11 cellular contexts compared by ENCODE assay signal in the genomic region with DNA sequence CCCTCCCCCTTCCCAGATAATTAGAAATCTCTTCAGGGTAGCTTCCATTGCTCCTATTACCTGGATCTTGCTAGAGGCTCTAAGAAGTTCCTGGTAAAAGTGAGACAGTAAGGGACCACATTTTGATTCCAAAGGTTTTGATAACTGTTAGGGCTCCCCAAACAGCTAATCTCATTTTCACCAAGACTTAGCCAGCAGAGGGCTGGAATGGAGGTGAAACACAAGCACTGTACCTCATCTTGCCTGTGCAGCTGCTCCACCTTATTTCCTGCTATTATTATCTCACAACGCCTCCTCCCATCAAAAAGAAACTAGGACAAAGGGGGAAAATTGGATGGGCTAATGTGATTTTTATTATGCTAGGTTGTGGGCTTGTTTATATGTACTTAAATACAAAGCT. TPM values are rescaled to one million over a fixed set of nuclear protein-coding genes. Genes with fewer than 3 reads are reported as not detected.
A peak's percentile ranks its signal among the peaks of the same experiment; 100 is the strongest.
DNase-seq lines count a peak whose midpoint lies in the region; ATAC-seq, FAIRE-seq and TF ChIP-seq lines count a peak whose summit lies in the region.
"Had no signal": no experiment of that assay in that cellular context is flagged by ENCODE, and none has a peak within 500 bp of the region (broad histone marks: within the 10 kb centered on the region; RNA-seq: fewer than 3 reads in every experiment).

No MANE protein-coding gene starts in this region.

- H3K36me3 Mint-ChIP-seq in activated CD8-positive, alpha-beta T cell treated with anti-CD3 and anti-CD28 coated beads for 36 hours (ENCODE audit: low read depth) = peaks cover 24% of the 10 kb centered on the region

- H3K9me3 ChIP-seq in lower lobe of right lung = no peaks in the 10 kb centered on the region

- H3K4me1 Mint-ChIP-seq in activated CD8-positive, alpha-beta T cell treated with anti-CD3 and anti-CD28 coated beads for 36 hours (ENCODE audit: low read depth) = peaks cover 78% of the 10 kb centered on the region

- CTCF ChIA-PET in BJ (lab: Yijun Ruan, JAX) = interaction anchor here (0.9 to 1.6 kb wide), 3 partner anchors 16 to 22 kb away, joined by 3 to 4 read pairs (median 4); no protein-coding TSS in a partner anchor
- CTCF ChIA-PET in activated CD8-positive, alpha-beta T cell treated with anti-CD3 and anti-CD28 coated beads for 36 hours (lab: Charles Lee) = interaction anchor here (1.0 to 1.8 kb wide), 6 partner anchors 10 to 51 kb away, joined by 3 to 7 read pairs (median 4); no protein-coding TSS in a partner anchor

- no peak overlapping the region for H3K4me3 ChIP-seq in BJ (ENCODE audit: low read depth, low read length)
- H3K4me3 ChIP-seq in H7 (ENCODE audit: insufficient read depth, low read depth, low read length) = no peak overlapping the region
- H3K4me3 ChIP-seq in lower lobe of right lung = no peak overlapping the region

- DNase-seq in BJ (ENCODE audit: low read depth) (no peak), H7 (peak; percentile 23), lower lobe of right lung (no peak), D721Med (ENCODE audit: insufficient read length, low spot score) (no peak), SKM-1 (lab: John Stamatoyannopoulos, UW; ENCODE audit: unreplicated experiment) (no peak)
- DNase-seq in activated CD8-positive, alpha-beta T cell treated with anti-CD3 and anti-CD28 coated beads for 36 hours = no peak
- DNase-seq: activated CD4-positive, alpha-beta T cell treated with anti-CD3 and anti-CD28 coated beads, Interleukin-2, amount 10 ng/mL, durations not matched to agents 24 days and 14 days; NCI-H1092; substantia nigra had no signal

- intact Hi-C loops in activated CD8-positive, alpha-beta T cell treated with anti-CD3 and anti-CD28 coated beads for 36 hours (cut with micrococcal nuclease) = no loop called here
- intact Hi-C loops in lower lobe of right lung (cut with DNase I) = no loop called here

- H3K27me3 Mint-ChIP-seq in activated CD8-positive, alpha-beta T cell treated with anti-CD3 and anti-CD28 coated beads for 36 hours = no peaks in the 10 kb centered on the region
- H3K27me3 Mint-ChIP-seq: activated CD4-positive, alpha-beta T cell treated with anti-CD3 and anti-CD28 coated beads, Interleukin-2, amount 10 ng/mL, durations not matched to agents 24 days and 14 days had no signal

- H3K36me3 ChIP-seq in BJ (ENCODE audit: control insufficient read depth, insufficient read depth, low read length) (no peaks in the 10 kb centered on the region), H7 (replicated peaks; ENCODE audit: control insufficient read depth, insufficient read depth, low read length) (no peaks in the 10 kb centered on the region), lower lobe of right lung (no peaks in the 10 kb centered on the region)

- no peak for ATAC-seq in activated CD8-positive, alpha-beta T cell treated with anti-CD3 and anti-CD28 coated beads for 36 hours
- ATAC-seq in lower lobe of right lung = no peak
- ATAC-seq in HG02981 (IDR thresholded peaks at IDR 0.05; ENCODE audit: unreplicated experiment) = no peak
- ATAC-seq in HG02623 (IDR thresholded peaks at IDR 0.05; ENCODE audit: unreplicated experiment) = no peak

- peak overlapping the region; percentile 8 for H3K27ac ChIP-seq in lower lobe of right lung

- no peak for FAIRE-seq in D721Med (lab: Jason Lieb, UNC)

- no peaks in the 10 kb centered on the region for H3K27me3 ChIP-seq in BJ (ENCODE audit: control insufficient read depth, insufficient read depth, low read length)
- no peaks in the 10 kb centered on the region for H3K27me3 ChIP-seq in H7 (ENCODE audit: control insufficient read depth, insufficient read depth, low read length)
- H3K27me3 ChIP-seq in lower lobe of right lung (ENCODE audit: low read depth) = no peaks in the 10 kb centered on the region

- H3K27ac Mint-ChIP-seq in activated CD8-positive, alpha-beta T cell treated with anti-CD3 and anti-CD28 coated beads for 36 hours = peak overlapping the region; percentile 25
- H3K27ac Mint-ChIP-seq: activated CD4-positive, alpha-beta T cell treated with anti-CD3 and anti-CD28 coated beads, Interleukin-2, amount 10 ng/mL, durations not matched to agents 24 days and 14 days had no signal

- 0 out of 2 replicates have a peak, but pooled peaks have one; percentile 6 for TF ChIP-seq CTCF in BJ (IDR thresholded peaks at IDR 0.05; ENCODE audit: insufficient read depth, low read depth, low read length)
- no peak for TF ChIP-seq CTCF in activated CD8-positive, alpha-beta T cell treated with anti-CD3 and anti-CD28 coated beads for 36 hours (IDR thresholded peaks at IDR 0.05)
- no peak for TF ChIP-seq CTCF in lower lobe of right lung (IDR thresholded peaks at IDR 0.05)
- TF ChIP-seq CTCF in D721Med (IDR thresholded peaks at IDR 0.05; ENCODE audit: insufficient read depth, missing control alignments) = no peak

- H3K9me3 Mint-ChIP-seq in activated CD8-positive, alpha-beta T cell treated with anti-CD3 and anti-CD28 coated beads for 36 hours = no peaks in the 10 kb centered on the region
- H3K9me3 Mint-ChIP-seq: activated CD4-positive, alpha-beta T cell treated with anti-CD3 and anti-CD28 coated beads, Interleukin-2, amount 10 ng/mL, durations not matched to agents 24 days and 14 days had no signal

- no peak overlapping the region for H3K4me3 Mint-ChIP-seq in activated CD8-positive, alpha-beta T cell treated with anti-CD3 and anti-CD28 coated beads for 36 hours
- H3K4me3 Mint-ChIP-seq: activated CD4-positive, alpha-beta T cell treated with anti-CD3 and anti-CD28 coated beads, Interleukin-2, amount 10 ng/mL, durations not matched to agents 24 days and 14 days had no signal

- peaks cover 91% of the 10 kb centered on the region for H3K4me1 ChIP-seq in lower lobe of right lung

- POLR2A ChIA-PET in BJ (lab: Charles Lee) = no interaction called here
- POLR2A ChIA-PET in activated CD8-positive, alpha-beta T cell treated with anti-CD3 and anti-CD28 coated beads for 36 hours (lab: Charles Lee) = interaction anchor here (0.5 to 1.3 kb wide), 3 partner anchors 9 to 507 kb away, joined by 3 read pairs; a partner anchor contains a TSS

RNA-seq across cellular contexts. Expression of a gene that starts 7.3 kb away (rescaled TPM):
- 47.4 and 55.1 TPM in 2 replicates for polyA plus RNA-seq in BJ (2011; rRNA removed)
- 76.9 and 78.7 TPM in 2 replicates for polyA minus RNA-seq in BJ (2011; rRNA and poly(A)+ RNA removed)
- total RNA-seq in H7 (2014; rRNA removed; shearing (Covaris generic)) = 99.8 and 139 TPM in 2 replicates
- total RNA-seq in activated CD8-positive, alpha-beta T cell treated with anti-CD3 and anti-CD28 coated beads for 36 hours = 100 to 1,000 TPM; 118 to 128 TPM
- total RNA-seq in lower lobe of right lung = 116 TPM

RNA-seq across cellular contexts. Expression of a gene that starts 41.8 kb away (rescaled TPM):
- polyA plus RNA-seq in BJ (2011; rRNA removed) = 18.2 and 38.5 TPM in 2 replicates
- polyA minus RNA-seq in BJ (2011; rRNA and poly(A)+ RNA removed) = 26.7 and 27.4 TPM in 2 replicates
- total RNA-seq in H7 (2014; rRNA removed; shearing (Covaris generic)) = 17.4 and 22.1 TPM in 2 replicates
- 10 to 100 TPM; 62.9 to 66.3 TPM for total RNA-seq in activated CD8-positive, alpha-beta T cell treated with anti-CD3 and anti-CD28 coated beads for 36 hours
- 29.2 TPM for total RNA-seq in lower lobe of right lung
